ENCODE assay signal across 2 cellular contexts in the genomic region with DNA sequence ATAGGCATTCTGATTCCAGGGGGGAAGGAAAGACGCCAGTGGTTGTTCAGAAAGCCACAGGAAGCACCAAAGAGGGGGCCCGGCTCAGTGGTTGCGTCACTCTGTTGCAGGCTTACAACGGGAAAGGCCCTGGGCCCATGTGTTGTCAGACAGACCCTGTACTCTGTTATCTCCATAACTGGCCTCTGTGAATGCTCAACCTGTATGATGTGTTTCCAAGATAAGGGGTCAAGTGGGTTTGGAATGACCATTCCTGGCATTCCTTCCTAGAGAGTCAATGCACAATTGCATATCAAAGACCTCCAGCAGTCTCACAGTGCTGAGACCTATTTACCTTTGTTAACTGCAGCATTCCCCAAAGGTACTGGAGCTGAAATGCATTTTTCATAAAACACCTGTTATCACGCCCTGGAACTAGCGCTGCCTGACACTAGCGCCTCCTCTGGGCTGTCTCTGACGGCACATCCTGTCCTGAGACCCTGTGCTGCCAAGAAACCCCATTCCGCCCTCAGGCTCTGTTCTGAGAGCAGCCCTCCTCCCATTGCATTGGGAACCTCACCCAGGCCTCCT.
TF ChIP-seq lines count a peak whose summit lies in the region.

No MANE protein-coding gene starts in this region.

TF ChIP-seq in HCT116, 20 proteins besides CTCF, POLR2A, EP300 and RAD21 (continued from another document):
- TF ChIP-seq, protein P1, sequence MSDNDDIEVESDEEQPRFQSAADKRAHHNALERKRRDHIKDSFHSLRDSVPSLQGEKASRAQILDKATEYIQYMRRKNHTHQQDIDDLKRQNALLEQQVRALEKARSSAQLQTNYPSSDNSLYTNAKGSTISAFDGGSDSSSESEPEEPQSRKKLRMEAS (IDR thresholded peaks at IDR 0.05), result no peak
- TF ChIP-seq, protein P2, sequence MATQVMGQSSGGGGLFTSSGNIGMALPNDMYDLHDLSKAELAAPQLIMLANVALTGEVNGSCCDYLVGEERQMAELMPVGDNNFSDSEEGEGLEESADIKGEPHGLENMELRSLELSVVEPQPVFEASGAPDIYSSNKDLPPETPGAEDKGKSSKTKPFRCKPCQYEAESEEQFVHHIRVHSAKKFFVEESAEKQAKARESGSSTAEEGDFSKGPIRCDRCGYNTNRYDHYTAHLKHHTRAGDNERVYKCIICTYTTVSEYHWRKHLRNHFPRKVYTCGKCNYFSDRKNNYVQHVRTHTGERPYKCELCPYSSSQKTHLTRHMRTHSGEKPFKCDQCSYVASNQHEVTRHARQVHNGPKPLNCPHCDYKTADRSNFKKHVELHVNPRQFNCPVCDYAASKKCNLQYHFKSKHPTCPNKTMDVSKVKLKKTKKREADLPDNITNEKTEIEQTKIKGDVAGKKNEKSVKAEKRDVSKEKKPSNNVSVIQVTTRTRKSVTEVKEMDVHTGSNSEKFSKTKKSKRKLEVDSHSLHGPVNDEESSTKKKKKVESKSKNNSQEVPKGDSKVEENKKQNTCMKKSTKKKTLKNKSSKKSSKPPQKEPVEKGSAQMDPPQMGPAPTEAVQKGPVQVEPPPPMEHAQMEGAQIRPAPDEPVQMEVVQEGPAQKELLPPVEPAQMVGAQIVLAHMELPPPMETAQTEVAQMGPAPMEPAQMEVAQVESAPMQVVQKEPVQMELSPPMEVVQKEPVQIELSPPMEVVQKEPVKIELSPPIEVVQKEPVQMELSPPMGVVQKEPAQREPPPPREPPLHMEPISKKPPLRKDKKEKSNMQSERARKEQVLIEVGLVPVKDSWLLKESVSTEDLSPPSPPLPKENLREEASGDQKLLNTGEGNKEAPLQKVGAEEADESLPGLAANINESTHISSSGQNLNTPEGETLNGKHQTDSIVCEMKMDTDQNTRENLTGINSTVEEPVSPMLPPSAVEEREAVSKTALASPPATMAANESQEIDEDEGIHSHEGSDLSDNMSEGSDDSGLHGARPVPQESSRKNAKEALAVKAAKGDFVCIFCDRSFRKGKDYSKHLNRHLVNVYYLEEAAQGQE (IDR thresholded peaks at IDR 0.05; ENCODE audit: low read depth), result no peak
- TF ChIP-seq, protein P3, sequence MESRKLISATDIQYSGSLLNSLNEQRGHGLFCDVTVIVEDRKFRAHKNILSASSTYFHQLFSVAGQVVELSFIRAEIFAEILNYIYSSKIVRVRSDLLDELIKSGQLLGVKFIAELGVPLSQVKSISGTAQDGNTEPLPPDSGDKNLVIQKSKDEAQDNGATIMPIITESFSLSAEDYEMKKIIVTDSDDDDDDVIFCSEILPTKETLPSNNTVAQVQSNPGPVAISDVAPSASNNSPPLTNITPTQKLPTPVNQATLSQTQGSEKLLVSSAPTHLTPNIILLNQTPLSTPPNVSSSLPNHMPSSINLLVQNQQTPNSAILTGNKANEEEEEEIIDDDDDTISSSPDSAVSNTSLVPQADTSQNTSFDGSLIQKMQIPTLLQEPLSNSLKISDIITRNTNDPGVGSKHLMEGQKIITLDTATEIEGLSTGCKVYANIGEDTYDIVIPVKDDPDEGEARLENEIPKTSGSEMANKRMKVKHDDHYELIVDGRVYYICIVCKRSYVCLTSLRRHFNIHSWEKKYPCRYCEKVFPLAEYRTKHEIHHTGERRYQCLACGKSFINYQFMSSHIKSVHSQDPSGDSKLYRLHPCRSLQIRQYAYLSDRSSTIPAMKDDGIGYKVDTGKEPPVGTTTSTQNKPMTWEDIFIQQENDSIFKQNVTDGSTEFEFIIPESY (IDR thresholded peaks at IDR 0.05; ENCODE audit: extremely low read depth, insufficient replicate concordance, low read length), result no peak

TF ChIP-seq in liver, 16 proteins besides CTCF, POLR2A, EP300 and RAD21 (continued from another document):
- TF ChIP-seq, protein P2 (IDR thresholded peaks at IDR 0.05), result no peak
